ENCODE assay signal across 25 cellular contexts in the genomic region with DNA sequence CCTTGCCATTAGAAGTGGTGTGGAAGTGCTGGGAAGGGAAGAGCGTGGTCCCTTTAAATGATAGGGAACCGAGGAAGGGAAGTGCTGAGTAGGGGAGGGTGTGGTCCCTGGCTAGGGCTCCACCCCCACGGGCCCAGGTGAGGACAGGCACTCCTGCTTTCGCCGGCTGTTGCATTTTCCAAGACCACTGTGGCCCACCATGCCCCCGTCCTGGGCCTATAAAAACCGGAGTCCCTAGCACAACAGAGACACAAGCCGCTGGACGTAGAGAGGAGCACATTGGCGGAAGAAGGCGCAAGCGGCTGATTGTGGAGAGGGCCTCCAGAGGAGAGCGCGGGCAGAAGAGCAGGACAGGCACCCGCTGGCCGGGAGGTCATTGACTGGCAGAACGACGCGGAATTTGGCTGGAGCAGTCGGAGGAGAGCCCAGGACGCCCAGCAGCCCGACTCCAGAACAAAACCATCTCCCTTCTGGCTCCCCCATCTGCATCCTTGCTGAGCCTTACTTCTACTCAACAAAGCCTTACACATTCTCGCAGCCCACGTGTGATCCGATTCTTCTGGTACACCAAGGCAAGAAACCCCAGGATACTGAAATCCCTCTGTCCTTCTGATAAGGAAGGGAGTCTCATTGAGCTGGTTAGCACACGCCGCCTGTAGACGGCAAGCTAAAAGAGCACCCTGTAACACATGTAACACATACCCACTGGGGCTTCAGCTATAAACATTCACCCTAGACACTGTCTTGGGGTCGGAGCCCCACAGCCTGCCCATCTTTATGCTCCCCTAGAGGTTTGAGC.
DNase-seq lines count a peak whose midpoint lies in the region; ATAC-seq and TF ChIP-seq lines count a peak whose summit lies in the region.
"Had no signal": no experiment of that assay in that cellular context is flagged by ENCODE, and none has a peak within 500 bp of the region (broad histone marks: within the 10 kb centered on the region; RNA-seq: fewer than 3 reads in every experiment).

No MANE protein-coding gene starts in this region.

- POLR2A ChIA-PET in Panc1 (lab: Charles Lee), result no interaction called here

- DNase-seq in DMS114 treated with DMSO at 0.1 percent for 48 hours (lab: John Stamatoyannopoulos, UW; ENCODE audit: unreplicated experiment), result peak; percentile 81
- DNase-seq in Panc1 (ENCODE audit: low read depth, low spot score), result no peak
- peak; percentile 81 for DNase-seq in osteocyte (ENCODE audit: extremely low spot score, unreplicated experiment)
- no peak for DNase-seq in KG1 (lab: John Stamatoyannopoulos, UW)
- no peak for DNase-seq in AG20443 (ENCODE audit: low spot score)
- no peak for DNase-seq in stimulated activated CD4-positive, alpha-beta T cell treated with anti-CD3 and anti-CD28 coated beads, Interleukin-12 subunit alpha, Interleukin-12 subunit beta, amount 100 ng/mL, for 4 hours
- DNase-seq: activated CD4-positive, alpha-beta T cell treated with anti-CD3 and anti-CD28 coated beads for 48 hours; activated naive CD8-positive, alpha-beta T cell treated with anti-CD3 and anti-CD28 coated beads for 36 hours; activated T-cell treated with anti-CD3 and anti-CD28 coated beads, Interleukin-2, amount 50 U/mL, for 4 hours; AML-193; central memory CD4-positive, alpha-beta T cell; DMS79; Kasumi-1; left cardiac atrium; natural killer cell; NCI-H1436; NCI-H345; SHP77; stimulated activated CD4-positive, alpha-beta T cell treated with anti-CD3 and anti-CD28 coated beads, Interleukin-2, amount 100 ng/mL, for 48 hours; stimulated activated CD8-positive, alpha-beta memory T cell treated with anti-CD3 and anti-CD28 coated beads, Interleukin-4, amount 100 ng/mL, for 48 hours; T-helper 9 cell had no signal

- ATAC-seq in Panc1 (peak; percentile 89), HG02610 (IDR thresholded peaks at IDR 0.05; ENCODE audit: unreplicated experiment) (no peak)
- ATAC-seq: activated T-cell treated with anti-CD3 and anti-CD28 coated beads, Interleukin-2, amount 50 U/mL, for 4 hours; gastroesophageal sphincter; natural killer cell had no signal

- H3K27ac Mint-ChIP-seq in osteocyte (ENCODE audit: unreplicated experiment), result no peak overlapping the region
- H3K27ac Mint-ChIP-seq: activated naive CD8-positive, alpha-beta T cell treated with anti-CD3 and anti-CD28 coated beads for 36 hours; natural killer cell had no signal

- peaks cover 27% of the 10 kb centered on the region for H3K4me1 ChIP-seq in Panc1 (ENCODE audit: control insufficient read depth, insufficient read depth, low read length)
- H3K4me1 ChIP-seq in iPS-18a (ENCODE audit: control insufficient read depth, low read depth, low read length), result peaks cover 26% of the 10 kb centered on the region
- H3K4me1 ChIP-seq: gastroesophageal sphincter, right atrium auricular region had no signal

- H3K9me3 ChIP-seq in Panc1 (ENCODE audit: control insufficient read depth, insufficient read depth, low read depth, low read length) (no peaks in the 10 kb centered on the region), iPS-18a (ENCODE audit: control insufficient read depth, low read depth, low read length) (no peaks in the 10 kb centered on the region)
- H3K9me3 ChIP-seq: gastroesophageal sphincter, right atrium auricular region had no signal

- no peak overlapping the region for H3K4me3 Mint-ChIP-seq in osteocyte (ENCODE audit: unreplicated experiment)
- H3K4me3 Mint-ChIP-seq: activated naive CD8-positive, alpha-beta T cell treated with anti-CD3 and anti-CD28 coated beads for 36 hours; activated T-cell treated with anti-CD3 and anti-CD28 coated beads, Interleukin-2, amount 50 U/mL, for 4 hours; natural killer cell had no signal

- peak overlapping the region; percentile 48 to 60 for H3K4me3 ChIP-seq in Panc1 (ENCODE audit: low read depth in 2 of 2, low read length in 2 of 2)
- H3K4me3 ChIP-seq in iPS-18a (ENCODE audit: low read length), result peak overlapping the region; percentile 41
- H3K4me3 ChIP-seq: gastroesophageal sphincter, right atrium auricular region had no signal

- TSS peak; percentile 88 for BruUV-seq in Panc1 (replicated peaks; lab: Mats Ljungman, UMichigan)

- H3K27ac ChIP-seq in Panc1 (ENCODE audit: low read length) (peak overlapping the region; percentile 71), iPS-18a (ENCODE audit: low read length) (no peak overlapping the region)
- H3K27ac ChIP-seq: gastroesophageal sphincter, right atrium auricular region had no signal

- CTCF ChIA-PET in Panc1 (lab: Charles Lee), result interaction anchor here (0.5 to 1.9 kb wide), 3 partner anchors 120 to 164 kb away, joined by 4 to 7 read pairs (median 7); no protein-coding TSS in a partner anchor

- in situ Hi-C loops in Panc1 (cut with HindIII; ENCODE audit: low pct_unique_long_range_greater_than_20kb, low sequenced_read_pairs), result no loop called here

- no peaks in the 10 kb centered on the region for H3K9me3 Mint-ChIP-seq in osteocyte (ENCODE audit: unreplicated experiment)
- H3K9me3 Mint-ChIP-seq: activated naive CD8-positive, alpha-beta T cell treated with anti-CD3 and anti-CD28 coated beads for 36 hours; activated T-cell treated with anti-CD3 and anti-CD28 coated beads, Interleukin-2, amount 50 U/mL, for 4 hours; natural killer cell had no signal

- TF ChIP-seq CTCF in Panc1 (IDR thresholded peaks at IDR 0.05) (peak; percentile 67), osteocyte (IDR thresholded peaks at IDR 0.05) (no peak)

- no peaks in the 10 kb centered on the region for H3K27me3 Mint-ChIP-seq in osteocyte (ENCODE audit: unreplicated experiment)

- no peak overlapping the region for H3K9ac ChIP-seq in iPS-18a (ENCODE audit: low read length)

- peaks cover 34% of the 10 kb centered on the region for H3K4me1 Mint-ChIP-seq in osteocyte (ENCODE audit: unreplicated experiment)
- H3K4me1 Mint-ChIP-seq: activated naive CD8-positive, alpha-beta T cell treated with anti-CD3 and anti-CD28 coated beads for 36 hours; natural killer cell had no signal

- no peaks in the 10 kb centered on the region for H3K36me3 Mint-ChIP-seq in osteocyte (ENCODE audit: unreplicated experiment)
- H3K36me3 Mint-ChIP-seq: activated naive CD8-positive, alpha-beta T cell treated with anti-CD3 and anti-CD28 coated beads for 36 hours; natural killer cell had no signal

- intact Hi-C loops in Panc1 (cut with micrococcal nuclease; ENCODE audit: unreplicated experiment), result no loop called here

- no peaks in the 10 kb centered on the region for H3K36me3 ChIP-seq in Panc1 (ENCODE audit: control insufficient read depth, insufficient read depth, low read length)
- H3K36me3 ChIP-seq in iPS-18a (ENCODE audit: control insufficient read depth, low read depth, low read length), result no peaks in the 10 kb centered on the region
- H3K36me3 ChIP-seq: gastroesophageal sphincter, right atrium auricular region had no signal

- H3K27me3 ChIP-seq in Panc1 (ENCODE audit: control insufficient read depth, insufficient read depth, low read length), result no peaks in the 10 kb centered on the region
- no peaks in the 10 kb centered on the region for H3K27me3 ChIP-seq in iPS-18a (ENCODE audit: control insufficient read depth, insufficient read depth, low read length)
- H3K27me3 ChIP-seq: right atrium auricular region had no signal

Comparison
In these comparisons a context has a peak if more than half of its experiments do, and no peak if none do; other contexts are left out.
1. DNase-seq: peak in DMS114 treated with DMSO at 0.1 percent for 48 hours (single experiment) and osteocyte (single experiment); none in Panc1 (single experiment), KG1 (single experiment), AG20443 (single experiment) and stimulated activated CD4-positive, alpha-beta T cell treated with anti-CD3 and anti-CD28 coated beads, Interleukin-12 subunit alpha, Interleukin-12 subunit beta, amount 100 ng/mL, for 4 hours (single experiment).